Comparison of ENCODE assay signal across 1 cellular context in the genomic region with DNA sequence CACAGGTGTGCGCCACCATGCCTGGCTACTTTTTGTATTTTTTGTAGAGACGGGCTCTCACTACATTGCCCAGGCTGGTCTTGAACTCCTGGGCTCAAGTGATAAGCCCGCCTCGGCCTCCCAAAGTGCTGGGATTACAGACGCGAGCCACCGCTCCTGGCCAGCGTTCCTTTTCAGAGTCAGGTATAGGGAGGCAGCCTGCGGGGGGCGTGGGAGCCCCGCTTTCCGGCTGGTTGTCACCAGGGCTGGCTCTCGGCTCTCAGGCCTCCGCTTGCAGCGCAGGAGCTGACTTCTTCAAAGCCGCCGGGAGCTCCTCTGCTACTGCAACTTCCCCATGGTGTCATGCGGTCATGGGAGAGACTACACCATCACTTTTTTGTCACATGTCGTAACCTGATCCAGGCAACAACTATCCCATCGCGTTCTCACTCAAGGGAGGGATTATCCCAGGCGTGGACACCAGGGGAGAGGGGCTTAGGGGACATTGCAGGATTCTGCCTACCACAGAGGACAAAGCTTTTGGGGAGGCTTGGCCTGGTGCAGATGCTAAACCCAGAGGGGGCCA.
A peak's percentile ranks its signal among the peaks of the same experiment; 100 is the strongest.
TF ChIP-seq lines count a peak whose summit lies in the region.

No MANE protein-coding gene starts in this region.

TF ChIP-seq in HepG2, 621 proteins besides CTCF, POLR2A, EP300 and RAD21 (continued from another document):
- TF ChIP-seq, protein P1, sequence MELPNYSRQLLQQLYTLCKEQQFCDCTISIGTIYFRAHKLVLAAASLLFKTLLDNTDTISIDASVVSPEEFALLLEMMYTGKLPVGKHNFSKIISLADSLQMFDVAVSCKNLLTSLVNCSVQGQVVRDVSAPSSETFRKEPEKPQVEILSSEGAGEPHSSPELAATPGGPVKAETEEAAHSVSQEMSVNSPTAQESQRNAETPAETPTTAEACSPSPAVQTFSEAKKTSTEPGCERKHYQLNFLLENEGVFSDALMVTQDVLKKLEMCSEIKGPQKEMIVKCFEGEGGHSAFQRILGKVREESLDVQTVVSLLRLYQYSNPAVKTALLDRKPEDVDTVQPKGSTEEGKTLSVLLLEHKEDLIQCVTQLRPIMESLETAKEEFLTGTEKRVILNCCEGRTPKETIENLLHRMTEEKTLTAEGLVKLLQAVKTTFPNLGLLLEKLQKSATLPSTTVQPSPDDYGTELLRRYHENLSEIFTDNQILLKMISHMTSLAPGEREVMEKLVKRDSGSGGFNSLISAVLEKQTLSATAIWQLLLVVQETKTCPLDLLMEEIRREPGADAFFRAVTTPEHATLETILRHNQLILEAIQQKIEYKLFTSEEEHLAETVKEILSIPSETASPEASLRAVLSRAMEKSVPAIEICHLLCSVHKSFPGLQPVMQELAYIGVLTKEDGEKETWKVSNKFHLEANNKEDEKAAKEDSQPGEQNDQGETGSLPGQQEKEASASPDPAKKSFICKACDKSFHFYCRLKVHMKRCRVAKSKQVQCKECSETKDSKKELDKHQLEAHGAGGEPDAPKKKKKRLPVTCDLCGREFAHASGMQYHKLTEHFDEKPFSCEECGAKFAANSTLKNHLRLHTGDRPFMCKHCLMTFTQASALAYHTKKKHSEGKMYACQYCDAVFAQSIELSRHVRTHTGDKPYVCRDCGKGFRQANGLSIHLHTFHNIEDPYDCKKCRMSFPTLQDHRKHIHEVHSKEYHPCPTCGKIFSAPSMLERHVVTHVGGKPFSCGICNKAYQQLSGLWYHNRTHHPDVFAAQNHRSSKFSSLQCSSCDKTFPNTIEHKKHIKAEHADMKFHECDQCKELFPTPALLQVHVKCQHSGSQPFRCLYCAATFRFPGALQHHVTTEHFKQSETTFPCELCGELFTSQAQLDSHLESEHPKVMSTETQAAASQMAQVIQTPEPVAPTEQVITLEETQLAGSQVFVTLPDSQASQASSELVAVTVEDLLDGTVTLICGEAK (IDR thresholded peaks at IDR 0.05): no peak
- TF ChIP-seq, protein P1 (CRISPR knock-in tag; IDR thresholded peaks at IDR 0.05): no peak
- TF ChIP-seq FOSL2 (CRISPR knock-in tag; IDR thresholded peaks at IDR 0.05) (0 out of 2 replicates have a peak, but pooled peaks have one; percentile 5), ZNF557 (CRISPR knock-in tag; IDR thresholded peaks at IDR 0.05) (no peak), TEAD3 (CRISPR knock-in tag; optimal IDR thresholded peaks at IDR 0.05; ENCODE audit: borderline replicate concordance) (no peak), NCOA5 (CRISPR knock-in tag; IDR thresholded peaks at IDR 0.05) (no peak), CREB1 (IDR thresholded peaks at IDR 0.05) (0 out of 2 replicates have a peak, but pooled peaks have one; percentile 47), CREB1 (CRISPR knock-in tag; IDR thresholded peaks at IDR 0.05) (no peak), ZFP36 (IDR thresholded peaks at IDR 0.05; ENCODE audit: borderline replicate concordance, low read depth, low read length, partially characterized antibody) (no peak), NR3C1 (CRISPR knock-in tag; IDR thresholded peaks at IDR 0.05) (no peak), HOXA3 (CRISPR knock-in tag; IDR thresholded peaks at IDR 0.05) (peak; percentile 38), ZNF124 (CRISPR knock-in tag; IDR thresholded peaks at IDR 0.05) (no peak), PAF1 (CRISPR knock-in tag; IDR thresholded peaks at IDR 0.05) (no peak), HNRNPLL (IDR thresholded peaks at IDR 0.05; ENCODE audit: low read depth, low read length, poor library complexity, severe bottlenecking) (peak; percentile 87), KDM4B (CRISPR knock-in tag; IDR thresholded peaks at IDR 0.05) (no peak), MXI1 (IDR thresholded peaks at IDR 0.05; ENCODE audit: borderline replicate concordance, low read depth, low read length) (no peak)
- TF ChIP-seq, protein P2, sequence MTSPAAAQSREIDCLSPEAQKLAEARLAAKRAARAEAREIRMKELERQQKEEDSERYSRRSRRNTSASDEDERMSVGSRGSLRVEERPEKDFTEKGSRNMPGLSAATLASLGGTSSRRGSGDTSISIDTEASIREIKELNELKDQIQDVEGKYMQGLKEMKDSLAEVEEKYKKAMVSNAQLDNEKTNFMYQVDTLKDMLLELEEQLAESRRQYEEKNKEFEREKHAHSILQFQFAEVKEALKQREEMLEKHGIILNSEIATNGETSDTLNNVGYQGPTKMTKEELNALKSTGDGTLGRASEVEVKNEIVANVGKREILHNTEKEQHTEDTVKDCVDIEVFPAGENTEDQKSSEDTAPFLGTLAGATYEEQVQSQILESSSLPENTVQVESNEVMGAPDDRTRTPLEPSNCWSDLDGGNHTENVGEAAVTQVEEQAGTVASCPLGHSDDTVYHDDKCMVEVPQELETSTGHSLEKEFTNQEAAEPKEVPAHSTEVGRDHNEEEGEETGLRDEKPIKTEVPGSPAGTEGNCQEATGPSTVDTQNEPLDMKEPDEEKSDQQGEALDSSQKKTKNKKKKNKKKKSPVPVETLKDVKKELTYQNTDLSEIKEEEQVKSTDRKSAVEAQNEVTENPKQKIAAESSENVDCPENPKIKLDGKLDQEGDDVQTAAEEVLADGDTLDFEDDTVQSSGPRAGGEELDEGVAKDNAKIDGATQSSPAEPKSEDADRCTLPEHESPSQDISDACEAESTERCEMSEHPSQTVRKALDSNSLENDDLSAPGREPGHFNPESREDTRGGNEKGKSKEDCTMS (CRISPR knock-in tag; conservative IDR thresholded peaks at IDR 0.05): no peak
